9 cellular contexts compared by ENCODE assay signal in genomic region chr5:172789687-172790495, GRCh38. TPM values are rescaled to one million over a fixed set of nuclear protein-coding genes. Genes with fewer than 3 reads are reported as not detected.
DNase-seq lines count a peak whose midpoint lies in the region; ATAC-seq, FAIRE-seq and TF ChIP-seq lines count a peak whose summit lies in the region.
"Had no signal": no experiment of that assay in that cellular context is flagged by ENCODE, and none has a peak within 500 bp of the region (broad histone marks: within the 10 kb centered on the region; RNA-seq: fewer than 3 reads in every experiment).

No MANE protein-coding gene starts in this region.

- no peak overlapping the region for H3K27ac Mint-ChIP-seq in activated T-cell treated with anti-CD3 and anti-CD28 coated beads, Interleukin-2, amount 50 U/mL, for 72 hours
- H3K27ac Mint-ChIP-seq in activated CD8-positive, alpha-beta T cell treated with anti-CD3 and anti-CD28 coated beads for 36 hours: no peak overlapping the region

- DNase-seq in AG20443 (ENCODE audit: low spot score): peak; percentile 24
- no peak for DNase-seq in SK-N-SH
- peak; percentile 58 for DNase-seq in Right ventricle myocardium superior
- DNase-seq in trophoblast cell: no peak
- DNase-seq in activated T-cell treated with anti-CD3 and anti-CD28 coated beads, Interleukin-2, amount 50 U/mL, for 72 hours: no peak
- no peak for DNase-seq in activated CD8-positive, alpha-beta T cell treated with anti-CD3 and anti-CD28 coated beads for 36 hours
- DNase-seq in pons (ENCODE audit: low spot score): no peak
- no peak for DNase-seq in D721Med (ENCODE audit: insufficient read length, low spot score)

- H3K4me1 ChIP-seq in SK-N-SH (ENCODE audit: control insufficient read depth in 1 of 2, insufficient read depth in 2 of 2, low read depth in 1 of 2, low read length in 1 of 2): peaks cover 0 to 9% of the 10 kb centered on the region in 2 experiments; a peak in 2 of 4 replicates
- H3K4me1 ChIP-seq in trophoblast cell (ENCODE audit: control insufficient read depth in 1 of 2, insufficient read depth in 2 of 2, low read length in 2 of 2): peaks cover 6 to 14% of the 10 kb centered on the region in 2 experiments

- ATAC-seq in Right ventricle myocardium superior (ENCODE audit: poor library complexity): peak; percentile 16
- no peak for ATAC-seq in activated T-cell treated with anti-CD3 and anti-CD28 coated beads, Interleukin-2, amount 50 U/mL, for 72 hours (replicated peaks in 1 of 2)
- no peak for ATAC-seq in activated CD8-positive, alpha-beta T cell treated with anti-CD3 and anti-CD28 coated beads for 36 hours

- no peak overlapping the region for H2BK120ac ChIP-seq in trophoblast cell (ENCODE audit: insufficient read depth, low read length, poor library complexity)

- no peak for TF ChIP-seq EP300 in SK-N-SH (IDR thresholded peaks at IDR 0.05; ENCODE audit: borderline replicate concordance in 1 of 2, low read depth in 1 of 2, low read length in 1 of 2)

- no peak overlapping the region for H3K14ac ChIP-seq in trophoblast cell (ENCODE audit: low read length)

- H3K4me3 Mint-ChIP-seq in activated T-cell treated with anti-CD3 and anti-CD28 coated beads, Interleukin-2, amount 50 U/mL, for 72 hours: no peak overlapping the region
- no peak overlapping the region for H3K4me3 Mint-ChIP-seq in activated CD8-positive, alpha-beta T cell treated with anti-CD3 and anti-CD28 coated beads for 36 hours

- H3K79me2 ChIP-seq in SK-N-SH (ENCODE audit: insufficient read depth): no peaks in the 10 kb centered on the region
- H3K79me2 ChIP-seq in trophoblast cell (ENCODE audit: control insufficient read depth, insufficient read depth, low read length, poor library complexity): no peaks in the 10 kb centered on the region

- POLR2A ChIA-PET in SK-N-SH (lab: Yijun Ruan, JAX): no interaction called here
- POLR2A ChIA-PET in activated CD8-positive, alpha-beta T cell treated with anti-CD3 and anti-CD28 coated beads for 36 hours (lab: Charles Lee): interaction anchor here (0.6 to 1.3 kb wide), 3 partner anchors 8 to 1316 kb away, joined by 3 to 5 read pairs (median 3); no protein-coding TSS in a partner anchor

- H4K91ac ChIP-seq in trophoblast cell (ENCODE audit: low read depth, low read length): peak overlapping the region; percentile 2

- H4K12ac ChIP-seq in trophoblast cell (ENCODE audit: low read depth, low read length): no peak overlapping the region

- no peak overlapping the region for H3K18ac ChIP-seq in trophoblast cell (ENCODE audit: low read length)

- 82% methylated on average over 7 of the region's 9 CpGs for WGBS in SK-N-SH (ENCODE audit: low lambda C conversion rate)
- WGBS in trophoblast cell (ENCODE audit: extremely low coverage, insufficient coverage, insufficient read length): no CpG with 5 or more reads among the region's 9 CpGs

- H3K4me3 ChIP-seq in SK-N-SH (ENCODE audit: low read depth in 2 of 2, low read length in 1 of 2): no peak overlapping the region
- no peak overlapping the region for H3K4me3 ChIP-seq in trophoblast cell (ENCODE audit: low read depth, low read length)

- intact Hi-C loops in Right ventricle myocardium superior (cut with DNase I): no loop called here
- intact Hi-C loops in activated CD8-positive, alpha-beta T cell treated with anti-CD3 and anti-CD28 coated beads for 36 hours (cut with micrococcal nuclease): no loop called here

- H3K79me1 ChIP-seq in trophoblast cell (ENCODE audit: low read length): peaks cover 2% of the 10 kb centered on the region

- no peaks in the 10 kb centered on the region for H3K9me2 ChIP-seq in SK-N-SH

- H2BK5ac ChIP-seq in trophoblast cell (ENCODE audit: low read depth, low read length, poor library complexity): no peak overlapping the region

- H2BK12ac ChIP-seq in trophoblast cell (ENCODE audit: low read length): peak overlapping the region; percentile 19

- no peak for TF ChIP-seq RAD21 in SK-N-SH (IDR thresholded peaks at IDR 0.05; ENCODE audit: low read length)

- FAIRE-seq in D721Med (lab: Jason Lieb, UNC): no peak

- no peaks in the 10 kb centered on the region for H3K27me3 Mint-ChIP-seq in activated T-cell treated with anti-CD3 and anti-CD28 coated beads, Interleukin-2, amount 50 U/mL, for 72 hours (ENCODE audit: low read depth)
- H3K27me3 Mint-ChIP-seq in activated CD8-positive, alpha-beta T cell treated with anti-CD3 and anti-CD28 coated beads for 36 hours: no peaks in the 10 kb centered on the region

- no peak overlapping the region for H3K4ac ChIP-seq in trophoblast cell (ENCODE audit: low read depth, low read length)

- H3K27ac ChIP-seq in SK-N-SH (ENCODE audit: low read depth in 2 of 2, low read length in 1 of 2): no peak overlapping the region
- H3K27ac ChIP-seq in trophoblast cell (ENCODE audit: low read depth, low read length): no peak overlapping the region
- H3K27ac ChIP-seq: KMS-11 had no signal

- H3K9ac ChIP-seq in SK-N-SH: no peak overlapping the region
- no peak overlapping the region for H3K9ac ChIP-seq in trophoblast cell (ENCODE audit: low read length)
- H3K9ac ChIP-seq: KMS-11 had no signal

- no peaks in the 10 kb centered on the region for H3K36me3 ChIP-seq in SK-N-SH (replicated peaks in 1 of 2; ENCODE audit: control insufficient read depth in 1 of 2, insufficient read depth in 2 of 2, low read length in 1 of 2)
- no peaks in the 10 kb centered on the region for H3K36me3 ChIP-seq in trophoblast cell (ENCODE audit: control insufficient read depth in 1 of 2, insufficient read depth in 2 of 2, low read length in 2 of 2)

- no peak overlapping the region for H4K8ac ChIP-seq in trophoblast cell (ENCODE audit: low read depth, low read length)

- H3K9me3 ChIP-seq in SK-N-SH: no peaks in the 10 kb centered on the region
- H3K9me3 ChIP-seq in trophoblast cell (ENCODE audit: insufficient read depth, low read depth, low read length): no peaks in the 10 kb centered on the region

- H2AFZ ChIP-seq in SK-N-SH (ENCODE audit: low read depth) (0 out of 2 replicates have a peak overlapping the region, but pooled peaks have one; percentile 37), trophoblast cell (ENCODE audit: insufficient read depth, low read length, poor library complexity) (peak overlapping the region; percentile 47)

- H2AK5ac ChIP-seq in trophoblast cell (ENCODE audit: low read length): no peak overlapping the region

- no peak overlapping the region for H3K23ac ChIP-seq in trophoblast cell (ENCODE audit: low read length)

- no peaks in the 10 kb centered on the region for H3K9me3 Mint-ChIP-seq in activated T-cell treated with anti-CD3 and anti-CD28 coated beads, Interleukin-2, amount 50 U/mL, for 72 hours
- no peaks in the 10 kb centered on the region for H3K9me3 Mint-ChIP-seq in activated CD8-positive, alpha-beta T cell treated with anti-CD3 and anti-CD28 coated beads for 36 hours

- H3F3A ChIP-seq in SK-N-SH (replicated peaks; ENCODE audit: insufficient read depth): no peaks in the 10 kb centered on the region

- H3K4me2 ChIP-seq in SK-N-SH: no peak overlapping the region
- no peak overlapping the region for H3K4me2 ChIP-seq in trophoblast cell (ENCODE audit: low read length)
- H3K4me2 ChIP-seq: KMS-11 had no signal

- TF ChIP-seq CTCF in SK-N-SH (IDR thresholded peaks at IDR 0.05) (no peak), D721Med (IDR thresholded peaks at IDR 0.05; ENCODE audit: insufficient read depth, missing control alignments) (no peak)
- TF ChIP-seq CTCF in activated CD8-positive, alpha-beta T cell treated with anti-CD3 and anti-CD28 coated beads for 36 hours (IDR thresholded peaks at IDR 0.05): no peak

- CTCF ChIA-PET in SK-N-SH (lab: Yijun Ruan, JAX): interaction anchor here (1.4 kb wide), 3 partner anchors 18 to 75 kb away, joined by 4 to 6 read pairs (median 4); no protein-coding TSS in a partner anchor
- CTCF ChIA-PET in activated CD8-positive, alpha-beta T cell treated with anti-CD3 and anti-CD28 coated beads for 36 hours (lab: Charles Lee): no interaction called here

- peaks cover 14% of the 10 kb centered on the region for H3K4me1 Mint-ChIP-seq in activated T-cell treated with anti-CD3 and anti-CD28 coated beads, Interleukin-2, amount 50 U/mL, for 72 hours (ENCODE audit: low read depth)
- no peaks in the 10 kb centered on the region for H3K4me1 Mint-ChIP-seq in activated CD8-positive, alpha-beta T cell treated with anti-CD3 and anti-CD28 coated beads for 36 hours (ENCODE audit: low read depth)

- H4K20me1 ChIP-seq in SK-N-SH (ENCODE audit: insufficient read depth): no peaks in the 10 kb centered on the region

- H3K27me3 ChIP-seq in SK-N-SH (ENCODE audit: insufficient read depth) (no peaks in the 10 kb centered on the region), trophoblast cell (ENCODE audit: insufficient read depth, low read length) (no peaks in the 10 kb centered on the region)

- no peaks in the 10 kb centered on the region for H3K36me3 Mint-ChIP-seq in activated T-cell treated with anti-CD3 and anti-CD28 coated beads, Interleukin-2, amount 50 U/mL, for 72 hours (ENCODE audit: insufficient read depth in 2 of 2)
- no peaks in the 10 kb centered on the region for H3K36me3 Mint-ChIP-seq in activated CD8-positive, alpha-beta T cell treated with anti-CD3 and anti-CD28 coated beads for 36 hours (ENCODE audit: low read depth)

TF ChIP-seq in SK-N-SH, 30 proteins besides CTCF, POLR2A, EP300 and RAD21 (continues in another document):
- TF ChIP-seq USF1 (IDR thresholded peaks at IDR 0.05; ENCODE audit: borderline replicate concordance, low read depth): peak; percentile 26; the same call in 1 of the 2 replicates
- no peak for TF ChIP-seq GATA2 (CRISPR knock-in tag; IDR thresholded peaks at IDR 0.05)

RNA-seq across cellular contexts. Expression of gene DUSP1, which starts 18.9 kb away (rescaled TPM):
- polyA plus RNA-seq in SK-N-SH (2012; rRNA removed): 373 and 455 TPM in 2 replicates
- 208 and 248 TPM in 2 replicates for polyA plus RNA-seq in SK-N-SH (2012; cell fraction: cytosol; rRNA removed)
- polyA plus RNA-seq in SK-N-SH (2012; cell fraction: nucleus; rRNA removed): 873 and 891 TPM in 2 replicates
- 122 TPM for total RNA-seq in Right ventricle myocardium superior
- polyA plus RNA-seq in trophoblast cell (2013): 12.0 and 12.4 TPM in 2 replicates
- 10 to 100 TPM; 14.5 to 24.5 TPM for total RNA-seq in activated T-cell treated with anti-CD3 and anti-CD28 coated beads, Interleukin-2, amount 50 U/mL, for 72 hours
- 10 to 100 TPM; 16.6 to 17.9 TPM for total RNA-seq in activated CD8-positive, alpha-beta T cell treated with anti-CD3 and anti-CD28 coated beads for 36 hours

RNA-seq across cellular contexts. Expression of gene ERGIC1, which starts 44.2 kb away (rescaled TPM):
- polyA plus RNA-seq in SK-N-SH (2012; rRNA removed): 101 and 111 TPM in 2 replicates
- polyA plus RNA-seq in SK-N-SH (2012; cell fraction: cytosol; rRNA removed): 69.4 and 95.6 TPM in 2 replicates
- polyA plus RNA-seq in SK-N-SH (2012; cell fraction: nucleus; rRNA removed): 40.7 and 61.0 TPM in 2 replicates
- 75.5 TPM for total RNA-seq in Right ventricle myocardium superior
- 53.9 and 54.4 TPM in 2 replicates for polyA plus RNA-seq in trophoblast cell (2013)
- total RNA-seq in activated T-cell treated with anti-CD3 and anti-CD28 coated beads, Interleukin-2, amount 50 U/mL, for 72 hours: 10 to 100 TPM; 66.3 to 69.3 TPM
- total RNA-seq in activated CD8-positive, alpha-beta T cell treated with anti-CD3 and anti-CD28 coated beads for 36 hours: 10 to 100 TPM; 56.1 to 57.0 TPM

Comparison
In these comparisons a context has a peak if more than half of its experiments do, and no peak if none do; other contexts are left out.
1. DNase-seq: peak in AG20443 (single experiment) and Right ventricle myocardium superior (single experiment); none in SK-N-SH (single experiment), trophoblast cell (0 of 2), activated T-cell treated with anti-CD3 and anti-CD28 coated beads, Interleukin-2, amount 50 U/mL, for 72 hours (0 of 2), activated CD8-positive, alpha-beta T cell treated with anti-CD3 and anti-CD28 coated beads for 36 hours (single experiment), pons (single experiment) and D721Med (single experiment).